18 cellular contexts compared by ENCODE assay signal in the genomic region with DNA sequence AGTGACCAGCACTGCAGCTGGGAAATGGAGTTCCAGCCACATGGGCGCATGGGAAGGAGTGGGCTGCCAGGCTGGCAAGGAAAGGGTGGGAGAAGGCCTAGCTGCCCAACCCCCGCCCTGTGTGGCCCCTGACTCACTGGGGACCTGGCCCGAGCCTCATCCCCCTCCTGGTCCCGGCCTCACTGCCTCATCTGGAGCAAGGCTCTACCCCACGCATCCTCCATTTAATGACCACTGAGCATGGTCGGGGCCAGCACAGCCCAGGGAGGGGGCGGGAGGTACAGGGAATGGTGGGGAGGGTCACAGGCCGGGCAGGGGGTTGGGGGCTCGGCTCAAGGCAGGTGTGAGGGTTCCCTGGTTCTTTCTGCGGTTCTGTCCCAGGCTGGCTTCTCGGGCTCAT. TPM values are rescaled to one million over a fixed set of nuclear protein-coding genes. Genes with fewer than 3 reads are reported as not detected.
"Had no signal": no experiment of that assay in that cellular context is flagged by ENCODE, and none has a peak within 500 bp of the region (broad histone marks: within the 10 kb centered on the region; RNA-seq: fewer than 3 reads in every experiment).

No MANE protein-coding gene starts in this region.

- ATAC-seq: left ventricle myocardium superior; stimulated activated naive CD8-positive, alpha-beta T cell treated with anti-CD3 and anti-CD28 coated beads, Interleukin-15, Interleukin-2, amounts not matched to agents 100 U/mL and 50 U/mL, for 24 hours had no signal

- H3K27me3 ChIP-seq: esophagus muscularis mucosa, neutrophil had no signal

- H3K36me3 Mint-ChIP-seq: activated naive CD8-positive, alpha-beta T cell had no signal

- H3K9me3 ChIP-seq: esophagus muscularis mucosa, neutrophil, thoracic aorta had no signal

- H3K9me3 Mint-ChIP-seq: T-helper 1 cell treated with Interleukin-12 subunit alpha and Interleukin-12 subunit beta and Interleukin-4 antibody, amounts not matched to agents 30 μg/mL and 1 μg/mL, for 36 hours had no signal

- FAIRE-seq: TTC549 had no signal

- DNase-seq: activated CD4-positive, alpha-beta T cell treated with anti-CD3 and anti-CD28 coated beads, Interleukin-2, amount 50 U/mL, for 48 hours; activated CD4-positive, CD25-positive, alpha-beta regulatory T cell treated with anti-CD3 and anti-CD28 coated beads, Interleukin-2, amount 50 U/mL, for 72 hours; activated gamma-delta T cell; activated T-cell treated with anti-CD3 and anti-CD28 coated beads, Interleukin-2, amount 50 U/mL, for 48 hours; foreskin fibroblast; left ventricle myocardium superior; midbrain; posterior cingulate gyrus; stimulated activated CD4-positive, alpha-beta T cell treated with anti-CD3 and anti-CD28 coated beads, Interleukin-2, amount 100 ng/mL, for 24 hours; stimulated activated naive CD8-positive, alpha-beta T cell treated with anti-CD3 and anti-CD28 coated beads, Interleukin-15, Interleukin-2, amounts not matched to agents 100 U/mL and 50 U/mL, for 24 hours had no signal

- H3K27ac Mint-ChIP-seq: activated naive CD8-positive, alpha-beta T cell; T-helper 1 cell treated with Interleukin-12 subunit alpha and Interleukin-12 subunit beta and Interleukin-4 antibody, amounts not matched to agents 30 μg/mL and 1 μg/mL, for 36 hours had no signal

- H3K4me3 ChIP-seq: esophagus muscularis mucosa, thoracic aorta had no signal

- H3K36me3 ChIP-seq: neutrophil, thoracic aorta had no signal

- H3K4me3 Mint-ChIP-seq: activated naive CD8-positive, alpha-beta T cell; T-helper 1 cell treated with Interleukin-12 subunit alpha and Interleukin-12 subunit beta and Interleukin-4 antibody, amounts not matched to agents 30 μg/mL and 1 μg/mL, for 36 hours had no signal

- H3K27ac ChIP-seq: neutrophil, thoracic aorta had no signal

- H3K27me3 Mint-ChIP-seq: activated naive CD8-positive, alpha-beta T cell had no signal

RNA-seq across cellular contexts. Expression of a gene that starts 45.6 kb away (rescaled TPM):
- total RNA-seq: cerebellum, dermis microvascular lymphatic vessel endothelial cell, esophagus muscularis mucosa, thoracic aorta had no signal
